In the genomic region with DNA sequence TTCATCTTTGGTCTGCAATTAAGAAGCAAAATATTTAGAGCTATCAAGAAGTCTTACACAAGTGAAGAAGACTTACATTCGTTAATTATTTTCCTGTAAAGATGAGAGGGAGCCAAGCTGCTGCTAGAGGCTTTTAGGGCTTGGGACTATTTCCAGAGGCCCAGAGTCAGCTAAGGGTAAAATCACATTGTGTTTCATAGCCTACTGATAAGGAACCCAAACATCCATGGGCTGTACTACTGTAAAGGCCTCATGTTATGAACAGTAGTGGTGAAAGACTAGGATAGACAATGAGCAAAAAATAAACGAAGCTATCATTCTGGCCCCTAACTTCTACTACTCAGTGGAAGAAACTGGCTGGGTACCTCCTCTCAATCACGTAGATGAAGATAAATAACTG, we compare ENCODE assay signal across 15 cellular contexts. TPM values are rescaled to one million over a fixed set of nuclear protein-coding genes. Genes with fewer than 3 reads are reported as not detected.
DNase-seq lines count a peak whose midpoint lies in the region; ATAC-seq and TF ChIP-seq lines count a peak whose summit lies in the region.
"Had no signal": no experiment of that assay in that cellular context is flagged by ENCODE, and none has a peak within 500 bp of the region (broad histone marks: within the 10 kb centered on the region; RNA-seq: fewer than 3 reads in every experiment).

No MANE protein-coding gene starts in this region.

- H3K27ac ChIP-seq in heart left ventricle (peak overlapping the region in 10 of 12 donors; percentile 18 to 84 (median 61)), right atrium auricular region (peak overlapping the region; percentile 37 to 48)
- H3K27ac ChIP-seq: BLaER1 treated with 17β-estradiol and CSF1 and Interleukin-3, amounts not matched to agents 10 nM and 100 nM; GM23248 had no signal

- intact Hi-C loops in Right ventricle myocardium inferior (cut with DNase I) = no loop called here
- intact Hi-C loops in cardiac septum (cut with DNase I) = no loop called here
- intact Hi-C loops in heart left ventricle (cut with DNase I) = loop anchor here in 2 of 10 donors (5.0 to 10.0 kb wide), 2 partner anchors 48 to 800 kb away; no protein-coding TSS in a partner anchor

- WGBS in heart left ventricle, 4 donors = 44 to 62% (median 59%) methylated on average over 3 of the region's 3 CpGs

- TF ChIP-seq POLR2A in heart left ventricle (IDR thresholded peaks at IDR 0.05) = no peak

- TF ChIP-seq CTCF in heart left ventricle (IDR thresholded peaks at IDR 0.05) (no peak), right atrium auricular region (IDR thresholded peaks at IDR 0.05) (no peak)

- peaks cover 0 to 9% (median 0%) of the 10 kb centered on the region in 12 donors for H3K4me1 ChIP-seq in heart left ventricle
- no peaks in the 10 kb centered on the region for H3K4me1 ChIP-seq in right atrium auricular region

- no peak for DNase-seq in Right ventricle myocardium inferior (ENCODE audit: missing footprints)
- no peak for DNase-seq in cardiac septum (ENCODE audit: low spot score)
- DNase-seq in heart left ventricle = no peak
- DNase-seq in right atrium auricular region (ENCODE audit: low spot score) = no peak
- DNase-seq in activated CD8-positive, alpha-beta memory T cell treated with anti-CD3 and anti-CD28 coated beads, Interleukin-2, amount 50 U/mL, for 48 hours = no peak
- no peak for DNase-seq in HCEC 1CT
- DNase-seq in stimulated activated CD8-positive, alpha-beta memory T cell treated with anti-CD3 and anti-CD28 coated beads, Interleukin-4, amount 100 ng/mL, for 48 hours = no peak
- DNase-seq: ACHN; CD4-positive, CD25-positive, alpha-beta regulatory T cell; DMS 273 treated with DMSO at 0.1 percent for 48 hours; DMS79; GM23248; H7 had no signal

- H3K4me3 ChIP-seq in heart left ventricle (no peak overlapping the region), right atrium auricular region (no peak overlapping the region)
- H3K4me3 ChIP-seq: BLaER1 treated with 17β-estradiol and CSF1 and Interleukin-3, amounts not matched to agents 10 nM and 100 nM; GM12878; GM23248 had no signal

- H3K9me3 ChIP-seq in heart left ventricle (no peaks in the 10 kb centered on the region), right atrium auricular region (no peaks in the 10 kb centered on the region)

- ATAC-seq in Right ventricle myocardium inferior = peak; percentile 92
- peak; percentile 94 to 99 (median 96) for ATAC-seq in heart left ventricle
- ATAC-seq: GM12878 had no signal

- H3K27me3 ChIP-seq in heart left ventricle (no peaks in the 10 kb centered on the region), right atrium auricular region (no peaks in the 10 kb centered on the region)
- H3K27me3 ChIP-seq: BLaER1 treated with 17β-estradiol and CSF1 and Interleukin-3, amounts not matched to agents 10 nM and 100 nM had no signal

- peaks cover 0 to 34% (median 12%) of the 10 kb centered on the region in 9 donors for H3K36me3 ChIP-seq in heart left ventricle
- H3K36me3 ChIP-seq in right atrium auricular region = peaks cover 9% of the 10 kb centered on the region

RNA-seq across cellular contexts. Expression of a gene that starts 10.9 kb away (rescaled TPM):
- total RNA-seq in Right ventricle myocardium inferior (9.5 TPM), cardiac septum (5.9 TPM), heart left ventricle (10 to 100 TPM in 4 of 9 donors, 1 to 10 TPM in 5; 6.0 to 13.7 (median 9.8) TPM), right atrium auricular region (1 to 10 TPM; 8.4 to 8.9 TPM)
- 10 to 100 TPM; 10.2 to 12.8 TPM for polyA plus RNA-seq in heart left ventricle

RNA-seq across cellular contexts. Expression of a gene that starts 14.3 kb away (rescaled TPM):
- total RNA-seq in Right ventricle myocardium inferior (3.2 TPM), cardiac septum (2.3 TPM), heart left ventricle (1 to 10 TPM; 2.1 to 4.7 (median 2.6) TPM), right atrium auricular region (1 to 10 TPM; 3.9 to 4.4 TPM)
- 1 to 10 TPM; 1.4 to 6.7 TPM for polyA plus RNA-seq in heart left ventricle

RNA-seq across cellular contexts. Expression of a gene that starts 14.4 kb away (rescaled TPM):
- total RNA-seq in Right ventricle myocardium inferior (32.4 TPM), cardiac septum (30.4 TPM), heart left ventricle (10 to 100 TPM; 20.3 to 35.7 (median 24.7) TPM), right atrium auricular region (10 to 100 TPM; 20.2 to 38.9 TPM)
- 10 to 100 TPM; 10.3 to 19.0 TPM for polyA plus RNA-seq in heart left ventricle
